In the genomic region with DNA sequence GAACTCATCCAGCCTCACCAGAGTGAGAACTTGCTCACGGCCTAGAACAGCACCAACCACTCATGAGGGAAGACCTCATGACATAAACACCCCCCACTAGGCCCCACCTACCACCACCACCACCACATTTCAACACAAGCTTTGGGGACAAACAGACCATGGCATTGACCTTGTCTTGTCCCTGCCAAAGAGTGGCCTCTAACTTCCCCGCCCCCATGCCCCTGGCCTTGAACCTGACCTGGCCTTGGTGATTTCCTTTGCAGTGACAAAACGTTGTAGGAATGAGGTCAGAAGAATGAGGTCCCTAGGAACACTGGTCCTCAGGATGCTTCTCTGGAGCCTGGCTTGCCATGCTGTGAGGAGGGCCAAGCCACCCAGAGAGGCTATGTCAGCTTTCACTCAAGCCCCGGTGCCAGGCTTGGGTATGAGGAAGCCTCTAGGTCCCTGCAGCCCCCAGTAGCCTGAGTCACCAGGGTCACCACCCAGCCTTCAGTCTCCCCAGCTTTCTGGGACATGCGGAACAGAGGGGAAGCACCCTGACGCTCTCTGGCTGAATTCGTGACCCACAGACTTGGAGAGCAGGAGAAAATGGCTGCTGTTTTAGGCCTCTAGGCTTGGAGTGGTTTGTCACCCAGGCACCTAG, we compare ENCODE assay signal across 26 cellular contexts. TPM values are rescaled to one million over a fixed set of nuclear protein-coding genes. Genes with fewer than 3 reads are reported as not detected.
A peak's percentile ranks its signal among the peaks of the same experiment; 100 is the strongest.
DNase-seq lines count a peak whose midpoint lies in the region; ATAC-seq and TF ChIP-seq lines count a peak whose summit lies in the region.
"Had no signal": no experiment of that assay in that cellular context is flagged by ENCODE, and none has a peak within 500 bp of the region (broad histone marks: within the 10 kb centered on the region; RNA-seq: fewer than 3 reads in every experiment).

No MANE protein-coding gene starts in this region.

- H3K79me2 ChIP-seq in osteoblast (ENCODE audit: insufficient read depth, low read length) (no peaks in the 10 kb centered on the region), smooth muscle cell (ENCODE audit: low read depth) (no peaks in the 10 kb centered on the region)

- POLR2A ChIA-PET in HEK293 (lab: Yijun Ruan, JAX) = no interaction called here

- CTCF ChIA-PET in HEK293 (lab: Yijun Ruan, JAX) = no interaction called here

- peak overlapping the region; percentile 52 for H3K4me2 ChIP-seq in BLaER1
- no peak overlapping the region for H3K4me2 ChIP-seq in osteoblast (ENCODE audit: insufficient read depth, low read length)
- H3K4me2 ChIP-seq in smooth muscle cell = no peak overlapping the region
- H3K4me2 ChIP-seq: A549 had no signal

- ATAC-seq in left lobe of liver = peak; percentile 49
- ATAC-seq: A549; CD8-positive, alpha-beta T cell; HCT116; PC-3; Right ventricle myocardium inferior had no signal

- H3F3A ChIP-seq in smooth muscle cell (ENCODE audit: low read depth) = no peaks in the 10 kb centered on the region

- 90% methylated on average over 7 of the region's 7 CpGs for WGBS in smooth muscle cell (ENCODE audit: low lambda C conversion rate)

- H4K20me1 ChIP-seq in BLaER1 (no peaks in the 10 kb centered on the region), osteoblast (ENCODE audit: insufficient read depth, low read length) (no peaks in the 10 kb centered on the region), smooth muscle cell (ENCODE audit: low read depth) (no peaks in the 10 kb centered on the region)

- 0 out of 2 replicates have a peak overlapping the region, but pooled peaks have one; percentile 34 for H3K27ac ChIP-seq in BLaER1
- H3K27ac ChIP-seq in HEK293 (ENCODE audit: extremely low read depth, low read depth, low read length) = no peak overlapping the region
- no peak overlapping the region for H3K27ac ChIP-seq in osteoblast (ENCODE audit: low read depth, low read length)
- H3K27ac ChIP-seq in smooth muscle cell (ENCODE audit: low read depth) = no peak overlapping the region
- H3K27ac ChIP-seq: A549, C4-2B, SJSA1 had no signal

- DNase-seq in left lobe of liver (ENCODE audit: low spot score) (no peak), osteoblast (ENCODE audit: insufficient read length, low spot score, missing footprints) (peak; percentile 52), NCI-H69 (lab: John Stamatoyannopoulos, UW) (no peak), RPMI8226 (no peak), smooth muscle cell (lab: John Stamatoyannopoulos, UW; ENCODE audit: unreplicated experiment) (no peak), NOMO-1 treated with DMSO at 0.1 percent for 48 hours (lab: John Stamatoyannopoulos, UW; ENCODE audit: unreplicated experiment) (no peak)
- DNase-seq: AML-193; CD8-positive, alpha-beta T cell; DMS79 treated with DMSO at 0.1 percent for 48 hours; GF-D8; KBM-7; MV-4-11; NCI-H1105; NCI-H1436 treated with DMSO at 0.1 percent for 48 hours; NCI-H187 treated with DMSO at 0.1 percent for 48 hours; NCI-H2107; NCI-H524; NCI-H774; PC-3 had no signal

- H3K9ac ChIP-seq in BLaER1 (no peak overlapping the region), smooth muscle cell (ENCODE audit: low read depth) (no peak overlapping the region)

- TF ChIP-seq CTCF in HEK293 (tag by site-specific recombination; IDR thresholded peaks at IDR 0.05) = no peak
- no peak for TF ChIP-seq CTCF in osteoblast (IDR thresholded peaks at IDR 0.05; ENCODE audit: extremely low read depth, low read depth, low read length)
- TF ChIP-seq CTCF in smooth muscle cell (IDR thresholded peaks at IDR 0.05; ENCODE audit: borderline replicate concordance, insufficient read depth, poor library complexity, severe bottlenecking) = no peak

- peaks cover 92% of the 10 kb centered on the region for H3K4me1 ChIP-seq in BLaER1
- no peaks in the 10 kb centered on the region for H3K4me1 ChIP-seq in HEK293 (ENCODE audit: control insufficient read depth, insufficient read depth, low read length)
- no peaks in the 10 kb centered on the region for H3K4me1 ChIP-seq in osteoblast (ENCODE audit: insufficient read depth, low read length)
- H3K4me1 ChIP-seq in smooth muscle cell (ENCODE audit: low read depth) = peaks cover 3% of the 10 kb centered on the region
- H3K4me1 ChIP-seq: A549, SJSA1 had no signal

- H3K27me3 ChIP-seq in BLaER1 = no peaks in the 10 kb centered on the region
- H3K27me3 ChIP-seq in osteoblast (ENCODE audit: insufficient read depth, low read length) = no peaks in the 10 kb centered on the region
- H3K27me3 ChIP-seq in smooth muscle cell (ENCODE audit: low read depth) = no peaks in the 10 kb centered on the region
- H3K27me3 ChIP-seq: SJSA1 had no signal

- H2AFZ ChIP-seq in osteoblast (ENCODE audit: low read length) (no peak overlapping the region), smooth muscle cell (ENCODE audit: low read depth) (no peak overlapping the region)

- H3K36me3 ChIP-seq in BLaER1 (no peaks in the 10 kb centered on the region), HEK293 (ENCODE audit: control insufficient read depth in 2 of 2, insufficient read depth in 1 of 2, low read length in 2 of 2) (no peaks in the 10 kb centered on the region), osteoblast (ENCODE audit: insufficient read depth, low read length) (no peaks in the 10 kb centered on the region), smooth muscle cell (ENCODE audit: low read depth) (no peaks in the 10 kb centered on the region)
- H3K36me3 ChIP-seq: SJSA1 had no signal

- H3K9me3 ChIP-seq in BLaER1 (peaks cover 4% of the 10 kb centered on the region; the same call in 1 of the 2 replicates), HEK293 (ENCODE audit: control insufficient read depth, insufficient read depth, low read depth, low read length) (no peaks in the 10 kb centered on the region), osteoblast (ENCODE audit: low read depth, low read length) (no peaks in the 10 kb centered on the region), smooth muscle cell (replicated peaks; ENCODE audit: low read depth) (no peaks in the 10 kb centered on the region)
- H3K9me3 ChIP-seq: A549, SJSA1 had no signal

- H3K4me3 ChIP-seq in BLaER1 (no peak overlapping the region), HEK293 (ENCODE audit: low read depth, low read length) (no peak overlapping the region), osteoblast (ENCODE audit: insufficient read depth, low read length) (no peak overlapping the region), smooth muscle cell (no peak overlapping the region)
- H3K4me3 ChIP-seq: A549, SJSA1 had no signal

TF ChIP-seq in HEK293, 187 proteins besides CTCF, POLR2A, EP300 and RAD21:
- no peak for TF ChIP-seq BCL11A (tag by site-specific recombination; IDR thresholded peaks at IDR 0.05; ENCODE audit: low read depth)
- TF ChIP-seq ZNF791 (tag by site-specific recombination; IDR thresholded peaks at IDR 0.05) = no peak
- peak; percentile 30; the same call in 1 of the 2 replicates for TF ChIP-seq GLIS1 (tag by site-specific recombination; IDR thresholded peaks at IDR 0.05)
- TF ChIP-seq ZNF184 (tag by site-specific recombination; IDR thresholded peaks at IDR 0.05) = no peak

RNA-seq across cellular contexts. Expression of gene TPRA1, which starts 57.9 kb away (rescaled TPM):
- total RNA-seq in left lobe of liver = 25.1 TPM
- 29.5 and 30.4 TPM in 2 replicates for total RNA-seq in osteoblast
- 21.6 and 25.9 TPM in 2 replicates for total RNA-seq in smooth muscle cell
- polyA plus RNA-seq in smooth muscle cell = 33.0 and 43.5 TPM in 2 replicates
